8 cellular contexts compared by ENCODE assay signal in the genomic region with DNA sequence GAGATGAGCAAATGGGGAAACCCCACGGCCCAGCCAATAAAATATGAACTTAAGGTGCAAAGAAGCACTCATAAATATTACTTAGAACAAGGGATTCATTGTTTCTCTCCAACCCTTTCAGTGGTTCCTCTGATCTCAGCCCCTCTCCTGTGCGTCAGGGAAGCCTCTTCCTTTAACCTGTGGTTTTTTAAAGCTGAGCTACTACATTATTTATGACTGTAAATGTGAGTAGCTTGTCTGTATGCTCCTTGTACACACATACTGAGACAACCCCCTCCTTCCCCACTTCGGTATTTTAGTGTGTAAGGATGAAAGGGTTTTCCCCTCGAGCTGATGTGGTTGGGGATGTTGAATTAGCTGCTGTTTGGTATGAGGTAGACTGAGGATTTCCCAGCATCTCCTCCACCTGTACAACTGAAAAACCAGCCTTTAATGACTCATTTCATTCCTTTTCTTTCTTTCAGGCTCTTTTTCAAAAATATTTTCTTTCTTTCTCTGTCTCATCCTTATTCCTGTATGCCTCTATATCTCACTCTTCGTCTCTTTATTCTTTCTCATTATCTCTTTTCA. TPM values are rescaled to one million over a fixed set of nuclear protein-coding genes. Genes with fewer than 3 reads are reported as not detected.
A peak's percentile ranks its signal among the peaks of the same experiment; 100 is the strongest.
DNase-seq lines count a peak whose midpoint lies in the region; ATAC-seq lines count a peak whose summit lies in the region.

No MANE protein-coding gene starts in this region.

- DNase-seq in H4 (ENCODE audit: low spot score): peak; percentile 64
- peak; percentile 33 for DNase-seq in NCI-H1048 (lab: John Stamatoyannopoulos, UW)
- DNase-seq in iris pigment epithelial cell (ENCODE audit: low read depth): peak; percentile 53
- no peak for DNase-seq in activated CD4-positive, CD25-positive, alpha-beta regulatory T cell (lab: John Stamatoyannopoulos, UW)
- no peak for DNase-seq in stimulated activated CD8-positive, alpha-beta memory T cell treated with anti-CD3 and anti-CD28 coated beads, Interleukin-4, amount 100 ng/mL, for 48 hours
- DNase-seq in activated CD4-positive, CD25-positive, alpha-beta regulatory T cell treated with anti-CD3 and anti-CD28 coated beads, Interleukin-2, amount 50 U/mL, for 72 hours: no peak
- no peak for DNase-seq in GDM1 (lab: John Stamatoyannopoulos, UW)

- ATAC-seq in GM18867 (IDR thresholded peaks at IDR 0.05; ENCODE audit: unreplicated experiment): peak; percentile 93

RNA-seq across cellular contexts. Expression of a gene that starts 6.4 kb away (rescaled TPM):
- total RNA-seq in H4 (2014; rRNA removed; shearing (Covaris generic)): 0.37 and 1.2 TPM in 2 replicates

Comparison
In these comparisons a context has a peak if more than half of its experiments do, and no peak if none do; other contexts are left out.
1. DNase-seq: peak in H4 (single experiment), NCI-H1048 (single experiment) and iris pigment epithelial cell (single experiment); none in activated CD4-positive, CD25-positive, alpha-beta regulatory T cell (0 of 4), stimulated activated CD8-positive, alpha-beta memory T cell treated with anti-CD3 and anti-CD28 coated beads, Interleukin-4, amount 100 ng/mL, for 48 hours (single experiment), activated CD4-positive, CD25-positive, alpha-beta regulatory T cell treated with anti-CD3 and anti-CD28 coated beads, Interleukin-2, amount 50 U/mL, for 72 hours (single experiment) and GDM1 (single experiment).